In genomic region chr4:182453830-182454229, GRCh38 we compare ENCODE assay signal across 15 cellular contexts.
"Had no signal": no experiment of that assay in that cellular context is flagged by ENCODE, and none has a peak within 500 bp of the region (broad histone marks: within the 10 kb centered on the region; RNA-seq: fewer than 3 reads in every experiment).

No MANE protein-coding gene starts in this region.

- DNase-seq: activated CD4-positive, alpha-beta T cell treated with anti-CD3 and anti-CD28 coated beads for 4 hours; activated CD8-positive, alpha-beta T cell treated with anti-CD3 and anti-CD28 coated beads for 36 hours; activated effector memory CD4-positive, alpha-beta T cell treated with anti-CD3 and anti-CD28 coated beads, Interleukin-2, amount 50 U/mL, for 16 hours; activated T-cell treated with anti-CD3 and anti-CD28 coated beads, Interleukin-2, amount 50 U/mL, for 4 hours; amniotic stem cell; dorsolateral prefrontal cortex; erythroblast; gastrocnemius medialis; heart right ventricle; left cardiac atrium; lower lobe of right lung; nephron progenitor cell; right lobe of liver; stimulated activated naive CD8-positive, alpha-beta T cell treated with anti-CD3 and anti-CD28 coated beads, Interleukin-15, Interleukin-2, amounts not matched to agents 100 U/mL and 50 U/mL, for 24 hours; trophoblast cell had no signal

- ATAC-seq: activated CD8-positive, alpha-beta T cell treated with anti-CD3 and anti-CD28 coated beads for 36 hours; activated T-cell treated with anti-CD3 and anti-CD28 coated beads, Interleukin-2, amount 50 U/mL, for 4 hours; gastrocnemius medialis; heart right ventricle; left cardiac atrium; lower lobe of right lung; right lobe of liver; stimulated activated naive CD8-positive, alpha-beta T cell treated with anti-CD3 and anti-CD28 coated beads, Interleukin-15, Interleukin-2, amounts not matched to agents 100 U/mL and 50 U/mL, for 24 hours had no signal

- H3K27me3 ChIP-seq: gastrocnemius medialis had no signal

- H3K36me3 ChIP-seq: gastrocnemius medialis, heart right ventricle, lower lobe of right lung, right lobe of liver had no signal

- H3K27ac ChIP-seq: dorsolateral prefrontal cortex, gastrocnemius medialis, heart right ventricle, lower lobe of right lung, right lobe of liver had no signal

- H3K4me3 ChIP-seq: dorsolateral prefrontal cortex, gastrocnemius medialis, heart right ventricle, lower lobe of right lung, right lobe of liver had no signal

- H3K9me3 ChIP-seq: gastrocnemius medialis, heart right ventricle, lower lobe of right lung, right lobe of liver had no signal
